8 cellular contexts compared by ENCODE assay signal in genomic region chr13:84137292-84137691, GRCh38.
DNase-seq lines count a peak whose midpoint lies in the region; ATAC-seq and TF ChIP-seq lines count a peak whose summit lies in the region.

No MANE protein-coding gene starts in this region.

- no peak overlapping the region for H3K4me2 ChIP-seq in PC-9

- H2AFZ ChIP-seq in PC-9: no peak overlapping the region

- POLR2A ChIA-PET in PC-9 (lab: Charles Lee; ENCODE audit: unreplicated experiment): no interaction called here

- in situ Hi-C loops in KBM-7 (cut with MboI; ENCODE audit: low pct_unique_long_range_greater_than_20kb, low sequenced_read_pairs): no loop called here

- H3K9me2 ChIP-seq in PC-9 (ENCODE audit: insufficient read depth): no peaks in the 10 kb centered on the region

- CTCF ChIA-PET in PC-9 (lab: Charles Lee): no interaction called here

- no peak overlapping the region for H3K4me3 ChIP-seq in PC-9

- H3K36me3 ChIP-seq in PC-9 (ENCODE audit: low read depth): no peaks in the 10 kb centered on the region

- H3K9me3 ChIP-seq in PC-9 (ENCODE audit: insufficient read depth, low read depth): no peaks in the 10 kb centered on the region

- H3K27ac ChIP-seq in PC-9: no peak overlapping the region

- no peaks in the 10 kb centered on the region for H3K27me3 ChIP-seq in PC-9 (ENCODE audit: insufficient read depth, low read depth)

- no peaks in the 10 kb centered on the region for H3F3A ChIP-seq in PC-9 (ENCODE audit: insufficient read depth, low read depth)

- BruUV-seq in PC-9 (replicated peaks; lab: Mats Ljungman, UMichigan): no TSS peak

- no peak for TF ChIP-seq CTCF in PC-9 (conservative IDR thresholded peaks at IDR 0.05)

- no peaks in the 10 kb centered on the region for H3K79me2 ChIP-seq in PC-9 (ENCODE audit: low read depth)

- intact Hi-C loops in PC-9 (cut with micrococcal nuclease; ENCODE audit: unreplicated experiment): no loop called here

- H3K4me1 ChIP-seq in PC-9 (replicated peaks; ENCODE audit: insufficient read depth): no peaks in the 10 kb centered on the region

- peak; percentile 88 for ATAC-seq in GM21515 (IDR thresholded peaks at IDR 0.05; ENCODE audit: unreplicated experiment)

- no peaks in the 10 kb centered on the region for H4K20me1 ChIP-seq in PC-9 (ENCODE audit: insufficient read depth)

- DNase-seq in CD1c-positive myeloid dendritic cell (ENCODE audit: extremely low spot score): peak; percentile 50
- DNase-seq in KBM-7: peak; percentile 53
- DNase-seq in activated T-cell treated with anti-CD3 and anti-CD28 coated beads, Interleukin-2, amount 50 U/mL, for 1 hour: peak; percentile 31
- peak; percentile 12 for DNase-seq in stimulated activated CD4-positive, alpha-beta T cell treated with anti-CD3 and anti-CD28 coated beads, Interleukin-12 subunit alpha, Interleukin-12 subunit beta, amount 100 ng/mL, for 4 hours
- no peak for DNase-seq in PC-9
- DNase-seq in NCI-H2081 treated with DMSO at 0.1 percent for 48 hours (lab: John Stamatoyannopoulos, UW): no peak
- no peak for DNase-seq in NCI-H526 (lab: John Stamatoyannopoulos, UW)

Comparison
In these comparisons a context has a peak if more than half of its experiments do, and no peak if none do; other contexts are left out.
1. DNase-seq: peak in CD1c-positive myeloid dendritic cell (single experiment), KBM-7 (single experiment), activated T-cell treated with anti-CD3 and anti-CD28 coated beads, Interleukin-2, amount 50 U/mL, for 1 hour (single experiment) and stimulated activated CD4-positive, alpha-beta T cell treated with anti-CD3 and anti-CD28 coated beads, Interleukin-12 subunit alpha, Interleukin-12 subunit beta, amount 100 ng/mL, for 4 hours (single experiment); none in PC-9 (0 of 2), NCI-H2081 treated with DMSO at 0.1 percent for 48 hours (single experiment) and NCI-H526 (0 of 2).